In genomic region chr2:207353836-207354235, GRCh38 we compare ENCODE assay signal across 22 cellular contexts.
DNase-seq lines count a peak whose midpoint lies in the region; ATAC-seq, FAIRE-seq and TF ChIP-seq lines count a peak whose summit lies in the region.
"Had no signal": no experiment of that assay in that cellular context is flagged by ENCODE, and none has a peak within 500 bp of the region (broad histone marks: within the 10 kb centered on the region; RNA-seq: fewer than 3 reads in every experiment).

No MANE protein-coding gene starts in this region.

- no peak for TF ChIP-seq POLR2A in A549 (IDR thresholded peaks at IDR 0.05; ENCODE audit: low read length)

- 0 out of 3 replicates have a peak, but pooled peaks cover 3% of the 10 kb centered on the region for H3K4me1 ChIP-seq in A549
- no peaks in the 10 kb centered on the region for H3K4me1 ChIP-seq in GM23248 (ENCODE audit: insufficient read depth)
- H3K4me1 ChIP-seq in neural progenitor cell, result peaks cover 22% of the 10 kb centered on the region
- H3K4me1 ChIP-seq: Caco-2 had no signal

- H3K9me2 ChIP-seq in GM23248 (ENCODE audit: insufficient read depth), result no peaks in the 10 kb centered on the region

- TF ChIP-seq RAD21 in A549 (conservative IDR thresholded peaks at IDR 0.05 in 1 of 2, IDR thresholded peaks at IDR 0.05 in 1 of 2), result no peak

- no peak for FAIRE-seq in A549 (lab: Jason Lieb, UNC)
- FAIRE-seq: A204.1, D721Med, G401.6, GM12891 had no signal

- WGBS in A549 (ENCODE audit: missing lambda C conversion rate), result 74% methylated on average over 1 of the region's 1 CpG
- WGBS in GM23248 (ENCODE audit: low coverage in 1 of 2, low lambda C conversion rate in 2 of 2, missing lambda C conversion rate in 2 of 2), 2 experiments, result 16 to 33% methylated on average over 1 of the region's 1 CpG

- H3K9me3 Mint-ChIP-seq in activated T-helper 17 cell treated with anti-CD3 and anti-CD28 coated beads, Interleukin-2, amount 50 U/mL, for 72 hours, result no peaks in the 10 kb centered on the region
- no peaks in the 10 kb centered on the region for H3K9me3 Mint-ChIP-seq in neural progenitor cell
- H3K9me3 Mint-ChIP-seq: CD8-positive, alpha-beta T cell had no signal

- no peak for DNase-seq in A549 (ENCODE audit: low read depth in 1 of 2, low spot score in 1 of 2)
- no peak for DNase-seq in GM23248
- no peak for DNase-seq in neural progenitor cell (ENCODE audit: low spot score)
- DNase-seq in GM19238 (ENCODE audit: insufficient read length, low spot score), result no peak
- DNase-seq in occipital lobe (lab: John Stamatoyannopoulos, UW), result no peak
- DNase-seq: 8988T; AML-193; Caco-2; Calu3; CD4-positive, alpha-beta T cell; CD8-positive, alpha-beta T cell; DMS79 treated with DMSO at 0.1 percent for 48 hours; GF-D8 had no signal

- no peak overlapping the region for H3K4me3 Mint-ChIP-seq in activated T-helper 17 cell treated with anti-CD3 and anti-CD28 coated beads, Interleukin-2, amount 50 U/mL, for 72 hours
- no peak overlapping the region for H3K4me3 Mint-ChIP-seq in neural progenitor cell
- H3K4me3 Mint-ChIP-seq: B cell; CD4-positive, alpha-beta T cell; CD8-positive, alpha-beta T cell had no signal

- 0 out of 2 replicates have a peak overlapping the region, but pooled peaks have one; percentile 39 for H3K9ac ChIP-seq in GM23248
- H3K9ac ChIP-seq in neural progenitor cell, result no peak overlapping the region
- H3K9ac ChIP-seq: BLaER1 treated with 17β-estradiol and CSF1 and Interleukin-3, amounts not matched to agents 10 nM and 100 nM had no signal

- no peaks in the 10 kb centered on the region for H3K27me3 Mint-ChIP-seq in activated T-helper 17 cell treated with anti-CD3 and anti-CD28 coated beads, Interleukin-2, amount 50 U/mL, for 72 hours
- peaks cover 2% of the 10 kb centered on the region for H3K27me3 Mint-ChIP-seq in neural progenitor cell (ENCODE audit: insufficient read depth, low read depth)
- H3K27me3 Mint-ChIP-seq: B cell; CD4-positive, alpha-beta T cell had no signal

- H3K27ac ChIP-seq in A549, result no peak overlapping the region
- H3K27ac ChIP-seq in GM23248, result no peak overlapping the region
- H3K27ac ChIP-seq in neural progenitor cell, result no peak overlapping the region
- H3K27ac ChIP-seq: BLaER1 treated with 17β-estradiol and CSF1 and Interleukin-3, amounts not matched to agents 10 nM and 100 nM; C4-2B had no signal

- TF ChIP-seq CTCF in A549 (IDR thresholded peaks at IDR 0.05) (no peak), neural progenitor cell (IDR thresholded peaks at IDR 0.05) (no peak)

- peaks cover 8% of the 10 kb centered on the region; the same call in 1 of the 2 replicates for H3F3A ChIP-seq in GM23248 (ENCODE audit: insufficient read depth)
- no peaks in the 10 kb centered on the region for H3F3A ChIP-seq in neural progenitor cell (ENCODE audit: low read depth)

- peaks cover 4% of the 10 kb centered on the region for H3K4me1 Mint-ChIP-seq in activated T-helper 17 cell treated with anti-CD3 and anti-CD28 coated beads, Interleukin-2, amount 50 U/mL, for 72 hours
- H3K4me1 Mint-ChIP-seq in neural progenitor cell, result peaks cover 28% of the 10 kb centered on the region

- H3K27me3 ChIP-seq in GM23248 (replicated peaks; ENCODE audit: insufficient read depth) (no peaks in the 10 kb centered on the region), neural progenitor cell (no peaks in the 10 kb centered on the region)
- H3K27me3 ChIP-seq: BLaER1 treated with 17β-estradiol and CSF1 and Interleukin-3, amounts not matched to agents 10 nM and 100 nM had no signal

- ATAC-seq in A549 (no peak), HG03097 (IDR thresholded peaks at IDR 0.05; ENCODE audit: low FRiP score, unreplicated experiment) (no peak)
- ATAC-seq in activated T-helper 17 cell treated with anti-CD3 and anti-CD28 coated beads, Interleukin-2, amount 50 U/mL, for 72 hours (replicated peaks), result no peak
- ATAC-seq: CD8-positive, alpha-beta T cell had no signal

- H3K36me3 Mint-ChIP-seq in activated T-helper 17 cell treated with anti-CD3 and anti-CD28 coated beads, Interleukin-2, amount 50 U/mL, for 72 hours (ENCODE audit: low read depth), result no peaks in the 10 kb centered on the region
- H3K36me3 Mint-ChIP-seq in neural progenitor cell, result no peaks in the 10 kb centered on the region
- H3K36me3 Mint-ChIP-seq: CD8-positive, alpha-beta T cell had no signal

- H3K9me3 ChIP-seq in A549 (no peaks in the 10 kb centered on the region), GM23248 (ENCODE audit: low read depth) (no peaks in the 10 kb centered on the region), neural progenitor cell (ENCODE audit: low read depth) (no peaks in the 10 kb centered on the region)
- H3K9me3 ChIP-seq: Caco-2 had no signal

- H2AFZ ChIP-seq in GM23248 (peak overlapping the region; percentile 90; the same call in 1 of the 2 replicates), neural progenitor cell (replicated peaks) (peak overlapping the region; percentile 99)

- POLR2A ChIA-PET in A549 (lab: Yijun Ruan, JAX), result no interaction called here

- no peak for TF ChIP-seq EP300 in A549 (IDR thresholded peaks at IDR 0.05)

- H4K20me1 ChIP-seq in GM23248 (ENCODE audit: insufficient read depth), result no peaks in the 10 kb centered on the region
- H4K20me1 ChIP-seq in neural progenitor cell (ENCODE audit: low read depth), result no peaks in the 10 kb centered on the region
- H4K20me1 ChIP-seq: BLaER1 treated with 17β-estradiol and CSF1 and Interleukin-3, amounts not matched to agents 10 nM and 100 nM had no signal

- in situ Hi-C loops in GM23248 (cut with MboI), result no loop called here

- CTCF ChIA-PET in A549 (lab: Yijun Ruan, JAX), result interaction anchor here (2.8 kb wide), 1 partner anchor 11 kb away, joined by 11 read pairs; no protein-coding TSS in a partner anchor

- no peak overlapping the region for H3K4me2 ChIP-seq in A549
- H3K4me2 ChIP-seq in GM23248 (ENCODE audit: unreplicated experiment), result no peak overlapping the region
- H3K4me2 ChIP-seq in neural progenitor cell, result no peak overlapping the region

- H3K79me2 ChIP-seq in GM23248 (ENCODE audit: insufficient read depth) (no peaks in the 10 kb centered on the region), neural progenitor cell (ENCODE audit: low read depth) (no peaks in the 10 kb centered on the region)

- H3K27ac Mint-ChIP-seq in activated T-helper 17 cell treated with anti-CD3 and anti-CD28 coated beads, Interleukin-2, amount 50 U/mL, for 72 hours, result peak overlapping the region; percentile 25
- no peak overlapping the region for H3K27ac Mint-ChIP-seq in neural progenitor cell
- H3K27ac Mint-ChIP-seq: B cell; CD4-positive, alpha-beta T cell; CD8-positive, alpha-beta T cell had no signal

- H3K36me3 ChIP-seq in GM23248 (ENCODE audit: low read depth) (no peaks in the 10 kb centered on the region), neural progenitor cell (no peaks in the 10 kb centered on the region)
- H3K36me3 ChIP-seq: BLaER1 treated with 17β-estradiol and CSF1 and Interleukin-3, amounts not matched to agents 10 nM and 100 nM had no signal

- H3K4me3 ChIP-seq in A549, result no peak overlapping the region
- H3K4me3 ChIP-seq in GM23248, result no peak overlapping the region
- H3K4me3 ChIP-seq in neural progenitor cell, result no peak overlapping the region
- H3K4me3 ChIP-seq: BLaER1 treated with 17β-estradiol and CSF1 and Interleukin-3, amounts not matched to agents 10 nM and 100 nM had no signal

TF ChIP-seq in A549, 52 proteins besides CTCF, POLR2A, EP300 and RAD21:
- TF ChIP-seq MAFK (IDR thresholded peaks at IDR 0.05; ENCODE audit: partially characterized antibody) (peak; percentile 61), FOSB (CRISPR knock-in tag; IDR thresholded peaks at IDR 0.05) (no peak), HDAC2 (IDR thresholded peaks at IDR 0.05) (no peak), FOSL2 (IDR thresholded peaks at IDR 0.05) (no peak), FOSL2 (CRISPR knock-in tag; IDR thresholded peaks at IDR 0.05) (no peak), RARB (CRISPR knock-in tag; IDR thresholded peaks at IDR 0.05) (no peak), MYC (IDR thresholded peaks at IDR 0.05; ENCODE audit: borderline replicate concordance, low read length) (no peak), CBX2 (IDR thresholded peaks at IDR 0.05; ENCODE audit: borderline replicate concordance, low read depth) (no peak)
- TF ChIP-seq, protein P1, sequence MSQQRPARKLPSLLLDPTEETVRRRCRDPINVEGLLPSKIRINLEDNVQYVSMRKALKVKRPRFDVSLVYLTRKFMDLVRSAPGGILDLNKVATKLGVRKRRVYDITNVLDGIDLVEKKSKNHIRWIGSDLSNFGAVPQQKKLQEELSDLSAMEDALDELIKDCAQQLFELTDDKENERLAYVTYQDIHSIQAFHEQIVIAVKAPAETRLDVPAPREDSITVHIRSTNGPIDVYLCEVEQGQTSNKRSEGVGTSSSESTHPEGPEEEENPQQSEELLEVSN (IDR thresholded peaks at IDR 0.05; ENCODE audit: borderline replicate concordance, low read depth), result no peak
TF ChIP-seq in A549: peak in this region for 1.
